Comparison of ENCODE assay signal across 1 cellular context in genomic region chr3:23811117-23811487, GRCh38.
TF ChIP-seq lines count a peak whose summit lies in the region.

No MANE protein-coding gene starts in this region.

TF ChIP-seq in WTC11, 78 proteins besides CTCF, POLR2A, EP300 and RAD21 (continued from another document):
- no peak for TF ChIP-seq ATF6 (CRISPR knock-in tag; IDR thresholded peaks at IDR 0.05)
- no peak for TF ChIP-seq ZNF281 (CRISPR knock-in tag; IDR thresholded peaks at IDR 0.05)
- TF ChIP-seq GTF2I (CRISPR knock-in tag; conservative IDR thresholded peaks at IDR 0.05): no peak
- no peak for TF ChIP-seq JAZF1 (CRISPR knock-in tag; IDR thresholded peaks at IDR 0.05)
- no peak for TF ChIP-seq ZNF263 (CRISPR knock-in tag; IDR thresholded peaks at IDR 0.05; ENCODE audit: low read depth)
- TF ChIP-seq IRF1 (CRISPR knock-in tag; IDR thresholded peaks at IDR 0.05): no peak
- no peak for TF ChIP-seq NR3C1 (CRISPR knock-in tag; conservative IDR thresholded peaks at IDR 0.05; ENCODE audit: low read depth)
- no peak for TF ChIP-seq ZNF416 (CRISPR knock-in tag; IDR thresholded peaks at IDR 0.05)
- no peak for TF ChIP-seq NR1H2 (CRISPR knock-in tag; IDR thresholded peaks at IDR 0.05)
TF ChIP-seq in WTC11: peak in this region for 3.
